ENCODE assay signal across 14 cellular contexts in genomic region chr6:138882369-138883017, GRCh38.
DNase-seq lines count a peak whose midpoint lies in the region; ATAC-seq, FAIRE-seq and TF ChIP-seq lines count a peak whose summit lies in the region.
"Had no signal": no experiment of that assay in that cellular context is flagged by ENCODE, and none has a peak within 500 bp of the region (broad histone marks: within the 10 kb centered on the region; RNA-seq: fewer than 3 reads in every experiment).

No MANE protein-coding gene starts in this region.

- no peak for DNase-seq in kidney tubule cell (ENCODE audit: low spot score)
- DNase-seq in RCC 7860 (ENCODE audit: low spot score): no peak
- no peak for DNase-seq in HFFc6
- DNase-seq in NOMO-1 treated with dmso at 0.1 percent for 144 hours (lab: John Stamatoyannopoulos, UW; ENCODE audit: unreplicated experiment): no peak
- DNase-seq: body of pancreas; Caco-2; Karpas-422; SK-N-SH; spleen; stimulated activated naive CD4-positive, alpha-beta T cell had no signal

- no peak for FAIRE-seq in RCC 7860 (lab: Jason Lieb, UNC)

- TF ChIP-seq POLR2A in GM18505 (IDR thresholded peaks at IDR 0.05; ENCODE audit: borderline replicate concordance, extremely low read depth, insufficient read depth, insufficient read length): peak; percentile 26

- no peaks in the 10 kb centered on the region for H3K36me3 Mint-ChIP-seq in HFFc6 (ENCODE audit: low read depth)

- no peaks in the 10 kb centered on the region for H3K27me3 Mint-ChIP-seq in HFFc6 (ENCODE audit: insufficient read depth)

- H3K4me3 Mint-ChIP-seq in HFFc6: no peak overlapping the region

- no peak overlapping the region for H3K27ac Mint-ChIP-seq in HFFc6

- no peaks in the 10 kb centered on the region for H3K9me3 Mint-ChIP-seq in HFFc6

- no peaks in the 10 kb centered on the region for H3K4me1 Mint-ChIP-seq in HFFc6 (ENCODE audit: low read depth)

- peak; percentile 64 for ATAC-seq in GM18505 (IDR thresholded peaks at IDR 0.05; ENCODE audit: unreplicated experiment)
- ATAC-seq in GM19328 (IDR thresholded peaks at IDR 0.05; ENCODE audit: unreplicated experiment): peak; percentile 58
- peak; percentile 68 for ATAC-seq in HG02759 (IDR thresholded peaks at IDR 0.05; ENCODE audit: unreplicated experiment)
- peak; percentile 60 for ATAC-seq in HG03460 (IDR thresholded peaks at IDR 0.05; ENCODE audit: unreplicated experiment)
- ATAC-seq: body of pancreas had no signal

- TF ChIP-seq CTCF in HFFc6 (IDR thresholded peaks at IDR 0.05): no peak
